8 cellular contexts compared by ENCODE assay signal in the genomic region with DNA sequence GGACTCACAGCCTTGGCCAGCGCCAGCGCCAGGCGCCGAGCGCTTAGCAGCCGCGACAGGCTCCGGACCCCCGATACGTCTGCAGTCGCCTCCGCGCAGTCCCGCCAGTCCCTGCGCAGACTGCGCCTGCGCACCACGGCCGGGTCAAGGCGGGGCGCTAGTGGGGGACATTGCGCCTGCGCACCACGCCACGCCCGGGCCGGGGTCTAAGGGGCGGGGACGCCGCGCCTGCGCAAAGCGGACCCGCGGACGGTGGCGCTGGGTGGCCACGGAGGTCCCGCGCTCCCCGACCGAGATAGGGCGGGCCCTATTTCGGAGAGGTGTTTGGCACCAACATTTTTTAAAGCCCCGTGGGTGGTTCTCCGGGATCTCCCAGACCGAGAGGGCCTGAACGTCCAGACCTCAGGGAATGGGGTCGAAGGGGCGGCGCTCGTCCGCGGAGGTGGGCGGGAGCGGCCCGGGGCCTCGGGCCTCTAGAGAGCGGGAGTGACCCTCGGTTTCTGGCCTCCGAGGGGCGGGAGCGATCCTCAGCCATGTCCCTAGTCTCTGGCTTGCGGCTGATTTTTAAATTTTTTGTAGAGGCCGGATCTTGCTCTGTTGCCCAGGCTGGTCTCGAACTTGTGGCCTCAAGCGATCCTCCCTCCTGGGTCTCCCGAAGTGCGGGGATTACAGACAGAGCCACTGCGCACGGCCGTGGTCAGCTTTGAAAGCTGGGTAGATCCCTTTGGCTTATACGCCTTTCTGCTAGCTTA.
DNase-seq lines count a peak whose midpoint lies in the region; ATAC-seq and TF ChIP-seq lines count a peak whose summit lies in the region.
"Not testable (repeated sequence)": the region's sequence is repeated elsewhere in the genome, so short reads cannot be mapped to it uniquely, and the experiment has no call there.

No MANE protein-coding gene starts in this region.

- not testable (repeated sequence) for H3K9me3 ChIP-seq in DOHH2 (ENCODE audit: control insufficient read depth, insufficient read depth, low read length); left ventricle myocardium inferior (replicated peaks); osteoblast (ENCODE audit: low read depth, low read length)

- H3K4me2 ChIP-seq in DOHH2 (ENCODE audit: low read length), result peak overlapping the region; percentile 58
- H3K4me2 ChIP-seq in osteoblast (ENCODE audit: insufficient read depth, low read length), result peak overlapping the region; percentile 80

- not testable (repeated sequence) for H3K4me1 ChIP-seq in DOHH2 (ENCODE audit: control insufficient read depth, low read length); osteoblast (ENCODE audit: insufficient read depth, low read length)
- H3K4me1 ChIP-seq in left ventricle myocardium inferior, result peaks cover 16% of the 10 kb centered on the region

- H3K27me3 Mint-ChIP-seq in brain, result not testable (repeated sequence)

- H4K20me1 ChIP-seq in DOHH2 (ENCODE audit: control insufficient read depth, insufficient read depth, low read depth, low read length); osteoblast (ENCODE audit: insufficient read depth, low read length): not testable (repeated sequence)

- H3K36me3 ChIP-seq in DOHH2 (ENCODE audit: control insufficient read depth, low read length); left ventricle myocardium inferior; osteoblast (ENCODE audit: insufficient read depth, low read length): not testable (repeated sequence)

- peak overlapping the region; percentile 74 for H3K4me3 ChIP-seq in DOHH2 (ENCODE audit: low read length)
- peak overlapping the region; percentile 82 for H3K4me3 ChIP-seq in left ventricle myocardium inferior
- H3K4me3 ChIP-seq in osteoblast (ENCODE audit: insufficient read depth, low read length), result peak overlapping the region; percentile 74

- H3K36me3 Mint-ChIP-seq in brain, result not testable (repeated sequence)
- peaks cover 14% of the 10 kb centered on the region for H3K36me3 Mint-ChIP-seq in stimulated activated effector memory CD8-positive, alpha-beta T cell treated with anti-CD3 and anti-CD28 coated beads, Interleukin-12 subunit alpha, Interleukin-12 subunit beta, amount 100 ng/mL, for 72 hours

- DNase-seq in activated CD4-positive, CD25-positive, alpha-beta regulatory T cell treated with anti-CD3 and anti-CD28 coated beads, Interleukin-2, amount 50 U/mL, for 16 hours (ENCODE audit: low read depth, low spot score), result peak; percentile 76
- peak; percentile 91 for DNase-seq in left ventricle myocardium inferior
- peak; percentile 80 for DNase-seq in osteoblast (ENCODE audit: insufficient read length, low spot score, missing footprints)
- DNase-seq in stimulated activated effector memory CD8-positive, alpha-beta T cell treated with anti-CD3 and anti-CD28 coated beads, Interleukin-12 subunit alpha, Interleukin-12 subunit beta, amount 100 ng/mL, for 72 hours (ENCODE audit: low spot score in 2 of 2), result peak; percentile 94 to 97

- not testable (repeated sequence) for H3K27ac ChIP-seq in DOHH2 (ENCODE audit: low read depth, low read length); osteoblast (ENCODE audit: low read depth, low read length)
- peak overlapping the region; percentile 87 for H3K27ac ChIP-seq in left ventricle myocardium inferior (replicated peaks)

- not testable (repeated sequence) for H3K9me3 Mint-ChIP-seq in brain; stimulated activated effector memory CD8-positive, alpha-beta T cell treated with anti-CD3 and anti-CD28 coated beads, Interleukin-12 subunit alpha, Interleukin-12 subunit beta, amount 100 ng/mL, for 72 hours

- H3K79me2 ChIP-seq in DOHH2 (ENCODE audit: control insufficient read depth, low read length), result peaks cover 16% of the 10 kb centered on the region
- H3K79me2 ChIP-seq in osteoblast (ENCODE audit: insufficient read depth, low read length), result not testable (repeated sequence)

- ATAC-seq in GM21528 (IDR thresholded peaks at IDR 0.05; ENCODE audit: low FRiP score, unreplicated experiment) (peak; percentile 63), HG03571 (IDR thresholded peaks at IDR 0.05; ENCODE audit: unreplicated experiment) (peak; percentile 65)
- peak; percentile 86 for ATAC-seq in stimulated activated effector memory CD8-positive, alpha-beta T cell treated with anti-CD3 and anti-CD28 coated beads, Interleukin-12 subunit alpha, Interleukin-12 subunit beta, amount 100 ng/mL, for 72 hours

- intact Hi-C loops in left ventricle myocardium inferior (cut with micrococcal nuclease), result not testable (repeated sequence)

- not testable (repeated sequence) for H3K27me3 ChIP-seq in DOHH2 (ENCODE audit: control insufficient read depth, low read length); left ventricle myocardium inferior (ENCODE audit: low read depth); osteoblast (ENCODE audit: insufficient read depth, low read length)

- not testable (repeated sequence) for H3K9me2 ChIP-seq in DOHH2 (replicated peaks; ENCODE audit: control insufficient read depth, low read length)

- not testable (repeated sequence) for H3F3A ChIP-seq in DOHH2 (ENCODE audit: control insufficient read depth, insufficient read depth)

- H2AFZ ChIP-seq in osteoblast (ENCODE audit: low read length), result peak overlapping the region; percentile 59

- H3K4me3 Mint-ChIP-seq in brain, result peak overlapping the region; percentile 84 to 92 (median 85)
- H3K4me3 Mint-ChIP-seq in stimulated activated effector memory CD8-positive, alpha-beta T cell treated with anti-CD3 and anti-CD28 coated beads, Interleukin-12 subunit alpha, Interleukin-12 subunit beta, amount 100 ng/mL, for 72 hours, result peak overlapping the region; percentile 70

- peaks cover 18% of the 10 kb centered on the region for H3K4me1 Mint-ChIP-seq in brain
- H3K4me1 Mint-ChIP-seq in stimulated activated effector memory CD8-positive, alpha-beta T cell treated with anti-CD3 and anti-CD28 coated beads, Interleukin-12 subunit alpha, Interleukin-12 subunit beta, amount 100 ng/mL, for 72 hours, result not testable (repeated sequence)

- peak overlapping the region; percentile 70 to 85 (median 73) for H3K27ac Mint-ChIP-seq in brain
- H3K27ac Mint-ChIP-seq in stimulated activated effector memory CD8-positive, alpha-beta T cell treated with anti-CD3 and anti-CD28 coated beads, Interleukin-12 subunit alpha, Interleukin-12 subunit beta, amount 100 ng/mL, for 72 hours, result peak overlapping the region; percentile 79

- not testable (repeated sequence) for TF ChIP-seq CTCF in DOHH2 (IDR thresholded peaks at IDR 0.05; ENCODE audit: low read depth, low read length, poor library complexity, severe bottlenecking); brain (conservative IDR thresholded peaks at IDR 0.05); left ventricle myocardium inferior (IDR thresholded peaks at IDR 0.05; ENCODE audit: borderline replicate concordance); osteoblast (IDR thresholded peaks at IDR 0.05; ENCODE audit: extremely low read depth, low read depth, low read length)
